In the genomic region with DNA sequence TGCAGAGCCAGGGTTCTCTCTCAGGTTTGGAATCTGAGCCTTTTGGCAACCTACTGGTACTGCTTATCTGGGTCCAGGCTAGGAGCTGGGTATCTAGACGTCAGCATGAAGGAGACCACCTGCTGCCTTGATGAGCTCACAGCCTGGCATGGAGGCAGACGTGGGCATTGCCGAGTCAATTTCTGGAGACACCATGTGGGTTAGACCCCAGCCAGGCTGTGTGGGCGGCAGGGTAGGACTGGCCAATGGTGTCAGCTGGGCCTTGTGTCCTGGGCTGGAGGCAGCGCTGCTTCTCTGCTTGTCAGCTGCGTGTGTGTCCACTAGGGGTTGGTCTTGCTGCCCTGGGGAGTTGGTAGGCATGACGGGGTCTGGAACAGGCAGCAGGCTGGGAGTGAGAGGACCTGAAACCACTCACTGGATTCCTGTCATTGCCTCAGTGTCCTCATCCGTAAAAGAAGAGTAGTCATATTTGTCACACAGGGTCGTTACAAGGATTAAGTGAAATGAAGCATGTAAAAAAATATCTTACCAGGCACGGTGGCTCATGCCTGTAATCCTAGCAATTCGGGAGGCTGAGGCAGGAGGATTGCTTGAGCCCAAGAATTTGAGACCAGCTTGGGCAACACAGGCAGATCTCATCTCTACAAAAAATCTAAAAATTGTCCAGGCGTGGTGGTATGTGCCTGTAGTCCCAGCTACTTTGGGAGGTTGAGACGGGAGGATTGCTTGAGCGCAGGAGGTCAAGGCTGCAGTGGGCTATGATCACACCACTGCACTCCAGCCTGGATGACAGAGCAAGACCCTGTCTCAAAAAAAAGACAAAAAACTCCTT, we compare ENCODE assay signal across 1 cellular context.
TF ChIP-seq lines count a peak whose summit lies in the region.

No MANE protein-coding gene starts in this region.

TF ChIP-seq in K562, 482 proteins besides CTCF, POLR2A, EP300 and RAD21:
- TF ChIP-seq EGR1 (conservative IDR thresholded peaks at IDR 0.05): peak; percentile 49
- no peak for TF ChIP-seq SMARCA5 (IDR thresholded peaks at IDR 0.05)
- TF ChIP-seq ZNF785 (CRISPR knock-in tag; IDR thresholded peaks at IDR 0.05): no peak
